ENCODE assay signal across 8 cellular contexts in the genomic region with DNA sequence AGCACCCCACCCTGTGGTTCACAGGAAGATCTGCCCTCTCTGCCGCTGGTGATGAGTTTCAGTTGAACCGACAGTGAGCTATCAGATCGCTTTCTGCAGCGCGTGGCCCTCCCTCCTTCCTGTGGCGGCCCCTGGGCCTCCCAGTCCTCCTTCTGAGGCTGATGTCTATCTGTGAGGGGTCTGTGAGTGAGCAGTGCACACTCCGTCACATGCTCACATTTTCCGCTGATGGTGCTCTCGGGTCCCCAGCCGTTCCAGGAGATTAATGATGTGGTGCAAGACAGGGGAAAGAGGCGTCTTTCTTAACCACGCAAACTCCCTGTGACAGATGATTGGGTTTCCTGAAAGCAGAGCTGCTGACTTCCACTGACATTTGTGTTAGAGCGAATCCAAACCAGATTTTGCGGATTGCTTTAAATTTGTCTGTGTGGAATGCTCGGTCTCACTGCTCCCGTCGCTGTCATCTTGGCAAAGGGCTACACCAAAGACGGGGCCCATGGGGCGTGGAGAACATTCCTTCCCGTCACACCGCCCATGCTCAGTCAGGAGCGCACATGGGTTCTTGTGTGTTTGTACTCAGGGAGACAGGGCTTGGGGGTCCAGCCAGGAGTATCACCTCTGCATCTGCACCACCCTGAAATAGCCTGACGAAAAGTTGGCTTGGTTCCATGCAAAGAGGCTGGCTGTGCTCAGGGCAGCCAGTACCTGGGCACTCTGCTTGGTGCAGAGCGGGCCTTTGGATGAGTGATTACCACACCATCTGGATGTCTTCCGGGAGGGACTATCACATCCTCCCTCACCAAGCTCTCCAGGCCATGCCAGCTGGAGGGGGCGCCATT.
DNase-seq lines count a peak whose midpoint lies in the region; ATAC-seq and TF ChIP-seq lines count a peak whose summit lies in the region.

No MANE protein-coding gene starts in this region.

- peaks cover 13 to 17% of the 10 kb centered on the region in 2 donors for H3K9me3 ChIP-seq in breast epithelium

- POLR2A ChIA-PET in MCF 10A (lab: Yijun Ruan, JAX), result no interaction called here

- TF ChIP-seq CTCF in breast epithelium (IDR thresholded peaks at IDR 0.05) (no peak), MCF 10A (IDR thresholded peaks at IDR 0.05; ENCODE audit: unreplicated experiment) (no peak)

- no peaks in the 10 kb centered on the region for H3K27me3 Mint-ChIP-seq in MCF 10A (ENCODE audit: insufficient read depth, unreplicated experiment)

- DNase-seq in breast epithelium (ENCODE audit: low spot score in 2 of 2) (peak in 1 of 2 donors; percentile 48), MCF 10A (ENCODE audit: unreplicated experiment) (no peak), iris pigment epithelial cell (ENCODE audit: low read depth) (peak; percentile 50), NCI-H1092 (lab: John Stamatoyannopoulos, UW) (no peak), NCI-H526 treated with DMSO at 0.1 percent for 48 hours (lab: John Stamatoyannopoulos, UW) (no peak)
- DNase-seq in activated T-cell treated with anti-CD3 and anti-CD28 coated beads, Interleukin-2, amount 50 U/mL, for 48 hours, result peak; percentile 59 to 63
- peak; percentile 33 for DNase-seq in stimulated activated CD8-positive, alpha-beta memory T cell treated with anti-CD3 and anti-CD28 coated beads, Interleukin-12 subunit alpha, Interleukin-12 subunit beta, amount 100 ng/mL, for 24 hours (ENCODE audit: extremely low read depth)

- peak overlapping the region; percentile 24 to 62 (median 37) for H3K4me3 ChIP-seq in breast epithelium

- ATAC-seq in HG03460 (IDR thresholded peaks at IDR 0.05; ENCODE audit: unreplicated experiment), result peak; percentile 73

- H3K4me1 ChIP-seq in breast epithelium, result no peaks in the 10 kb centered on the region

- intact Hi-C loops in breast epithelium (cut with DNase I; ENCODE audit: low total_unique reads) (no loop called here), MCF 10A (cut with micrococcal nuclease) (no loop called here)

- no peak for TF ChIP-seq POLR2A in breast epithelium (IDR thresholded peaks at IDR 0.05)

- peak overlapping the region; percentile 21 to 72 for H3K27ac ChIP-seq in breast epithelium

- H3K4me3 Mint-ChIP-seq in MCF 10A (ENCODE audit: unreplicated experiment), result no peak overlapping the region

- no peaks in the 10 kb centered on the region for H3K27me3 ChIP-seq in breast epithelium

- H3K36me3 ChIP-seq in breast epithelium, result no peaks in the 10 kb centered on the region

- H3K27ac Mint-ChIP-seq in MCF 10A (ENCODE audit: low read depth, unreplicated experiment), result no peak overlapping the region

- BruUV-seq in MCF 10A (replicated peaks; lab: Mats Ljungman, UMichigan), result no TSS peak

- no peaks in the 10 kb centered on the region for H3K36me3 Mint-ChIP-seq in MCF 10A (ENCODE audit: insufficient read depth, unreplicated experiment)

- H3K9me3 Mint-ChIP-seq in MCF 10A (ENCODE audit: unreplicated experiment), result peaks cover 14% of the 10 kb centered on the region

- H3K4me1 Mint-ChIP-seq in MCF 10A (ENCODE audit: insufficient read depth, unreplicated experiment), result no peaks in the 10 kb centered on the region

- CTCF ChIA-PET in MCF 10A (lab: Yijun Ruan, JAX), result no interaction called here

Comparison
In these comparisons a context has a peak if more than half of its experiments do, and no peak if none do; other contexts are left out.
1. DNase-seq: peak in activated T-cell treated with anti-CD3 and anti-CD28 coated beads, Interleukin-2, amount 50 U/mL, for 48 hours (2 of 2), iris pigment epithelial cell (single experiment) and stimulated activated CD8-positive, alpha-beta memory T cell treated with anti-CD3 and anti-CD28 coated beads, Interleukin-12 subunit alpha, Interleukin-12 subunit beta, amount 100 ng/mL, for 24 hours (single experiment); none in MCF 10A (single experiment), NCI-H1092 (single experiment) and NCI-H526 treated with DMSO at 0.1 percent for 48 hours (single experiment).